10 cellular contexts compared by ENCODE assay signal in genomic region chr17:41308918-41309359, GRCh38. TPM values are rescaled to one million over a fixed set of nuclear protein-coding genes. Genes with fewer than 3 reads are reported as not detected.
A peak's percentile ranks its signal among the peaks of the same experiment; 100 is the strongest.
DNase-seq lines count a peak whose midpoint lies in the region; ATAC-seq and TF ChIP-seq lines count a peak whose summit lies in the region.
"Had no signal": no experiment of that assay in that cellular context is flagged by ENCODE, and none has a peak within 500 bp of the region (broad histone marks: within the 10 kb centered on the region; RNA-seq: fewer than 3 reads in every experiment).

KRTAP16-1 (minus strand) TSS chr17:41309309; CDS start chr17:41309253, 56 bp downstream.

- peak within 1 kb of the TSS; percentile 53 for H3K27ac ChIP-seq in HL-60 (replicated peaks)

- TF ChIP-seq CTCF in HL-60 (IDR thresholded peaks at IDR 0.05; ENCODE audit: insufficient read depth, low read length), result no peak

- no peaks in the 10 kb centered on the region for H3K27me3 ChIP-seq in HL-60 (ENCODE audit: insufficient read depth, poor library complexity, severe bottlenecking)

- peak within 1 kb of the TSS; percentile 9 for H3K4me3 ChIP-seq in HL-60 (replicated peaks; ENCODE audit: insufficient read depth, low read length)

- no peak for ATAC-seq in GM19328 (IDR thresholded peaks at IDR 0.05; ENCODE audit: unreplicated experiment)

- DNase-seq in HL-60 (ENCODE audit: low read depth in 1 of 2, low spot score in 1 of 2) (no peak), cerebellum (ENCODE audit: low spot score) (peak; percentile 40), EL (no peak), hypothalamus (lab: John Stamatoyannopoulos, UW) (no peak), kidney tubule cell (ENCODE audit: low spot score) (no peak)
- peak; percentile 47 for DNase-seq in activated CD4-positive, alpha-beta T cell treated with anti-CD3 and anti-CD28 coated beads for 48 hours
- DNase-seq in stimulated activated CD8-positive, alpha-beta memory T cell treated with anti-CD3 and anti-CD28 coated beads, Interleukin-4, amount 100 ng/mL, for 48 hours, result peak; percentile 51
- DNase-seq: NCI-H187 had no signal

RNA-seq across cellular contexts. Expression of gene KRTAP16-1, which starts in this region (rescaled TPM):
- total RNA-seq in cerebellum, result not detected
- total RNA-seq: epithelial cell of proximal tubule had no signal

Comparison
In these comparisons a context has a peak if more than half of its experiments do, and no peak if none do; other contexts are left out.
1. Peak in DNase-seq in cerebellum; RNA of the gene not detected or under 1 TPM.
2. DNase-seq: peak in activated CD4-positive, alpha-beta T cell treated with anti-CD3 and anti-CD28 coated beads for 48 hours (single experiment) and stimulated activated CD8-positive, alpha-beta memory T cell treated with anti-CD3 and anti-CD28 coated beads, Interleukin-4, amount 100 ng/mL, for 48 hours (single experiment); none in HL-60 (0 of 2), EL (single experiment), hypothalamus (0 of 51) and kidney tubule cell (single experiment).